1 cellular context compared by ENCODE assay signal in genomic region chr7:129831424-129832058, GRCh38.
TF ChIP-seq lines count a peak whose summit lies in the region.

No MANE protein-coding gene starts in this region.

TF ChIP-seq in IMR-90, 13 proteins besides CTCF, POLR2A, EP300 and RAD21 (continued from another document):
- TF ChIP-seq, protein P1, sequence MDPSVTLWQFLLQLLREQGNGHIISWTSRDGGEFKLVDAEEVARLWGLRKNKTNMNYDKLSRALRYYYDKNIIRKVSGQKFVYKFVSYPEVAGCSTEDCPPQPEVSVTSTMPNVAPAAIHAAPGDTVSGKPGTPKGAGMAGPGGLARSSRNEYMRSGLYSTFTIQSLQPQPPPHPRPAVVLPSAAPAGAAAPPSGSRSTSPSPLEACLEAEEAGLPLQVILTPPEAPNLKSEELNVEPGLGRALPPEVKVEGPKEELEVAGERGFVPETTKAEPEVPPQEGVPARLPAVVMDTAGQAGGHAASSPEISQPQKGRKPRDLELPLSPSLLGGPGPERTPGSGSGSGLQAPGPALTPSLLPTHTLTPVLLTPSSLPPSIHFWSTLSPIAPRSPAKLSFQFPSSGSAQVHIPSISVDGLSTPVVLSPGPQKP (IDR thresholded peaks at IDR 0.05; ENCODE audit: borderline replicate concordance, low read depth, low read length): no peak
- TF ChIP-seq CEBPB (IDR thresholded peaks at IDR 0.05; ENCODE audit: low read depth, low read length): peak; percentile 85
